Comparison of ENCODE assay signal across 9 cellular contexts in the genomic region with DNA sequence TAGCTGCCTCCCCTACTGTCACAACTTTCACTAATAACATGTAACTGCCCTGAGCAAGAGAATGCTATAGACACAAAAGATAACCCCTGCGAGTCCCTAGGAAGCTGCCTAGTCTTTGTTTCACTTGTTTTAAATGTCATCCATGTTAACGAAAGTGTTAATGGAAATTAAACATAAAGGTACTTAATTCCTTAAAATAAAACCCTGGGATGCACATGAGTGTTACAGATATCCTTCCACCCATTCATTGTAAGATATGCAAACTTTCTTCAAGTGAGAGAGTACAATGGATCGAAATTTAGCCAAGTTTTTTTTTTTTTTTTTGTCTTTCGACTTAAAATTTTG. TPM values are rescaled to one million over a fixed set of nuclear protein-coding genes. Genes with fewer than 3 reads are reported as not detected.
DNase-seq lines count a peak whose midpoint lies in the region; ATAC-seq and TF ChIP-seq lines count a peak whose summit lies in the region.
"Had no signal": no experiment of that assay in that cellular context is flagged by ENCODE, and none has a peak within 500 bp of the region (broad histone marks: within the 10 kb centered on the region; RNA-seq: fewer than 3 reads in every experiment).

No MANE protein-coding gene starts in this region.

- no peak for DNase-seq in activated CD4-positive, alpha-beta T cell treated with anti-CD3 and anti-CD28 coated beads, Interleukin-2, amount 10 ng/mL, durations not matched to agents 24 days and 14 days
- no peak for DNase-seq in activated CD4-positive, alpha-beta T cell treated with anti-CD3 and anti-CD28 coated beads, Interleukin-2, amount 50 U/mL, for 1 hour
- no peak for DNase-seq in astrocyte of the cerebellum (ENCODE audit: low read depth)
- DNase-seq in kidney tubule cell (ENCODE audit: low spot score), result peak; percentile 8
- DNase-seq in NCI-H1105 treated with DMSO at 0.1 percent for 48 hours (lab: John Stamatoyannopoulos, UW), result no peak
- DNase-seq: GOT3 had no signal

- in situ Hi-C loops in astrocyte of the cerebellum (cut with HindIII; ENCODE audit: low sequenced_read_pairs), result no loop called here

- H3K4me1 ChIP-seq in thymus (ENCODE audit: control insufficient read depth, insufficient read depth, low read length), result peaks cover 2% of the 10 kb centered on the region

- peak overlapping the region; percentile 98 for H3K4me3 ChIP-seq in astrocyte of the cerebellum (ENCODE audit: low read depth, low read length)
- H3K4me3 ChIP-seq in thymus (ENCODE audit: low read length), result peak overlapping the region; percentile 55

- H3K27ac ChIP-seq in thymus (ENCODE audit: low read depth), result no peak overlapping the region

- H3K27ac Mint-ChIP-seq in activated CD4-positive, alpha-beta T cell treated with anti-CD3 and anti-CD28 coated beads, Interleukin-2, amount 10 ng/mL, durations not matched to agents 24 days and 14 days, result no peak overlapping the region

- intact Hi-C loops in activated CD4-positive, alpha-beta T cell treated with anti-CD3 and anti-CD28 coated beads, Interleukin-2, amount 10 ng/mL, durations not matched to agents 24 days and 14 days (cut with micrococcal nuclease), result loop anchor here (2.0 to 10.0 kb wide), 2 partner anchors 15 to 353 kb away; a partner anchor contains a TSS

- H3K9me3 ChIP-seq in thymus (ENCODE audit: control insufficient read depth), result no peaks in the 10 kb centered on the region

- H3K4me3 Mint-ChIP-seq in activated CD4-positive, alpha-beta T cell treated with anti-CD3 and anti-CD28 coated beads, Interleukin-2, amount 10 ng/mL, durations not matched to agents 24 days and 14 days, result peak overlapping the region; percentile 88

- no peaks in the 10 kb centered on the region for H3K36me3 Mint-ChIP-seq in activated CD4-positive, alpha-beta T cell treated with anti-CD3 and anti-CD28 coated beads, Interleukin-2, amount 10 ng/mL, durations not matched to agents 24 days and 14 days (ENCODE audit: low read depth)

- ATAC-seq in GM21447 (IDR thresholded peaks at IDR 0.05; ENCODE audit: unreplicated experiment) (no peak), GM18511 (IDR thresholded peaks at IDR 0.05; ENCODE audit: unreplicated experiment) (no peak)

- H3K9me3 Mint-ChIP-seq in activated CD4-positive, alpha-beta T cell treated with anti-CD3 and anti-CD28 coated beads, Interleukin-2, amount 10 ng/mL, durations not matched to agents 24 days and 14 days, result no peaks in the 10 kb centered on the region

- peaks cover 62% of the 10 kb centered on the region for H3K27me3 Mint-ChIP-seq in activated CD4-positive, alpha-beta T cell treated with anti-CD3 and anti-CD28 coated beads, Interleukin-2, amount 10 ng/mL, durations not matched to agents 24 days and 14 days

- H3K36me3 ChIP-seq in thymus (ENCODE audit: control insufficient read depth, insufficient read depth), result no peaks in the 10 kb centered on the region

- H3K27me3 ChIP-seq in thymus (ENCODE audit: control insufficient read depth, insufficient read depth), result peaks cover 24% of the 10 kb centered on the region

- H3K4me1 Mint-ChIP-seq in activated CD4-positive, alpha-beta T cell treated with anti-CD3 and anti-CD28 coated beads, Interleukin-2, amount 10 ng/mL, durations not matched to agents 24 days and 14 days, result peaks cover 14% of the 10 kb centered on the region

- 53% methylated on average over 4 of the region's 4 CpGs for WGBS in thymus

- TF ChIP-seq CTCF in astrocyte of the cerebellum (IDR thresholded peaks at IDR 0.05; ENCODE audit: low read depth, low read length, missing control alignments), result no peak

RNA-seq across cellular contexts. Expression of a gene that starts 1.4 kb away (rescaled TPM):
- total RNA-seq in activated CD4-positive, alpha-beta T cell treated with anti-CD3 and anti-CD28 coated beads, Interleukin-2, amount 10 ng/mL, durations not matched to agents 24 days and 14 days, result 1.9 and 2.0 TPM in 2 replicates
- 7.6 TPM for polyA plus RNA-seq in thymus
